In the genomic region with DNA sequence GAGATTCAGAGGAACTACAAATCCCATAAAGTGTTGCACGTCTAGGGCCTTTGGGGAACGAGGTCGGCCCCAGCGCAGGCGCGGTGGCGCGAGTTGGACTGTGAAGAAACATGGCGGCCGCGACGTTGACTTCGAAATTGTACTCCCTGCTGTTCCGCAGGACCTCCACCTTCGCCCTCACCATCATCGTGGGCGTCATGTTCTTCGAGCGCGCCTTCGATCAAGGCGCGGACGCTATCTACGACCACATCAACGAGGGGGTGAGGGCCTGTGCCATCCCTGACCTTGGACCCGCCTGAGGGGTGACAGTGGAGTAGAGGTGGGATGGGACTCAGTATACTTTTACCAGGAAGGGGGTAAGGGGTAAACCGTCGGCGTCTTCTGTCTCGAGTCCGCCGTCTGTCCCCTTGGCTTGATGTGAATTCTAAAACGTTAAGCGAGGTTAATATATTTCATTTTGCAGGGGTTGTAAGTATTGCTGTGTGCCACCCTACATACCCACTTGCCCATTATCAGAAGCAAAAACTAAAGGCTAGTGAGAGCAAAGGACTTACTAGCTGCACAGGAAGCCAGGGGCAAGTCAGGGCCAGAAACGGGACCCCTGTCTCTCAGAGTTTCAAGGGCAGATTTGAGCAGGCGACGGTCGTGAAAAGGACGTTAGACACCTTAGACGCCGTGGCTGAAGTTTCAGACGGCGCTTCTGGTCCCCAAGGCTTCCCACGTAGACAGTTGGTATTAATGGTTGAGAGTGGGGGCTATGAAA, we compare ENCODE assay signal across 8 cellular contexts. TPM values are rescaled to one million over a fixed set of nuclear protein-coding genes. Genes with fewer than 3 reads are reported as not detected.
A peak's percentile ranks its signal among the peaks of the same experiment; 100 is the strongest.
DNase-seq lines count a peak whose midpoint lies in the region; FAIRE-seq and TF ChIP-seq lines count a peak whose summit lies in the region.

A gene (plus strand): TSS at position 81 of the 763 bp plus-strand sequence. CDS start 30 bp downstream, at position 111.

- H2BK120ac ChIP-seq in neuronal stem cell (ENCODE audit: low read depth, low read length) = no peak within 1 kb of the TSS

- no peak for TF ChIP-seq CTCF in Loucy (conservative IDR thresholded peaks at IDR 0.05; ENCODE audit: low read length)

- H2BK12ac ChIP-seq in neuronal stem cell (ENCODE audit: low read length) = no peak within 1 kb of the TSS

- H2BK15ac ChIP-seq in neuronal stem cell (ENCODE audit: low read length) = no peak within 1 kb of the TSS

- no peaks in the 10 kb centered on the region for H3F3A ChIP-seq in Loucy (ENCODE audit: low read depth)

- H3K36me3 ChIP-seq in Loucy (ENCODE audit: insufficient read depth, low read length) (peaks cover 9% of the 10 kb centered on the region; the same call in 1 of the 2 replicates), SJCRH30 (peaks cover 14% of the 10 kb centered on the region; the same call in 1 of the 2 replicates), neuronal stem cell (replicated peaks in 1 of 2; ENCODE audit: control insufficient read depth in 2 of 2, insufficient read depth in 2 of 2, low read length in 2 of 2) (peaks cover 12 to 24% of the 10 kb centered on the region in 2 donors), subcutaneous abdominal adipose tissue (ENCODE audit: control insufficient read depth in 5 of 5, insufficient read depth in 5 of 5, low read length in 5 of 5) (peaks cover 3 to 21% (median 16%) of the 10 kb centered on the region in 5 donors)

- H3K18ac ChIP-seq in neuronal stem cell (ENCODE audit: low read length) = peak within 1 kb of the TSS; percentile 98

- H2AFZ ChIP-seq in Loucy (ENCODE audit: low read length) (peak within 1 kb of the TSS; percentile 94), neuronal stem cell (ENCODE audit: low read length) (peak within 1 kb of the TSS; percentile 80)

- H3K23ac ChIP-seq in neuronal stem cell (ENCODE audit: low read depth, low read length, poor library complexity) = peak within 1 kb of the TSS; percentile 40

- no peak within 1 kb of the TSS for H3K4ac ChIP-seq in neuronal stem cell (ENCODE audit: low read length)

- peaks cover 6% of the 10 kb centered on the region for H3K79me1 ChIP-seq in neuronal stem cell (ENCODE audit: low read depth, low read length)

- H3K9me3 ChIP-seq in Loucy (ENCODE audit: insufficient read depth, low read depth, low read length) = no peaks in the 10 kb centered on the region
- no peaks in the 10 kb centered on the region for H3K9me3 ChIP-seq in SJCRH30 (replicated peaks)
- H3K9me3 ChIP-seq in neuronal stem cell (replicated peaks in 1 of 2; ENCODE audit: control insufficient read depth in 2 of 2, insufficient read depth in 1 of 2, low read depth in 1 of 2, low read length in 2 of 2) = no peaks in the 10 kb centered on the region
- H3K9me3 ChIP-seq in subcutaneous abdominal adipose tissue (ENCODE audit: control insufficient read depth in 5 of 5, low read length in 5 of 5) = no peaks in the 10 kb centered on the region

- H3K14ac ChIP-seq in neuronal stem cell (ENCODE audit: low read length) = peak within 1 kb of the TSS; percentile 94

- H3K4me3 ChIP-seq in Loucy (ENCODE audit: low read length, poor library complexity, severe bottlenecking) (peak within 1 kb of the TSS; percentile 94), SJCRH30 (peak within 1 kb of the TSS; percentile 74), neuronal stem cell (ENCODE audit: low read length in 2 of 2) (peak within 1 kb of the TSS; percentile 94 to 97), subcutaneous abdominal adipose tissue (ENCODE audit: low read depth in 1 of 5, low read length in 5 of 5) (peak within 1 kb of the TSS; percentile 96 to 100 (median 99))

- H3K4me2 ChIP-seq in Loucy (ENCODE audit: low read depth, low read length, poor library complexity, severe bottlenecking) = peak within 1 kb of the TSS; percentile 97
- peak within 1 kb of the TSS; percentile 75 for H3K4me2 ChIP-seq in neuronal stem cell (ENCODE audit: insufficient read depth, low read length, poor library complexity, severe bottlenecking)

- H3K4me1 ChIP-seq in Loucy (ENCODE audit: insufficient read depth, low read length, poor library complexity, severe bottlenecking) = peaks cover 31% of the 10 kb centered on the region
- H3K4me1 ChIP-seq in SJCRH30 = no peaks in the 10 kb centered on the region
- H3K4me1 ChIP-seq in neuronal stem cell (ENCODE audit: control insufficient read depth in 2 of 2, insufficient read depth in 1 of 2, low read depth in 1 of 2, low read length in 2 of 2) = peaks cover 5 to 8% of the 10 kb centered on the region in 2 donors
- H3K4me1 ChIP-seq in subcutaneous abdominal adipose tissue (ENCODE audit: control insufficient read depth in 5 of 5, insufficient read depth in 5 of 5, low read length in 5 of 5) = peaks cover 6 to 31% (median 24%) of the 10 kb centered on the region in 5 donors

- peak within 1 kb of the TSS; percentile 8 for H2AK5ac ChIP-seq in neuronal stem cell (ENCODE audit: low read depth, low read length)

- DNase-seq in EH (ENCODE audit: low read depth) (peak; percentile 90), GOT3 (lab: John Stamatoyannopoulos, UW) (peak; percentile 91), SJCRH30 (peak; percentile 92 to 93), frontal cortex (ENCODE audit: low spot score in 2 of 2) (peak; percentile 73 to 87), neuronal stem cell (ENCODE audit: low spot score) (peak; percentile 93)
- peak; percentile 89 for DNase-seq in activated gamma-delta T cell treated with anti-CD3 and anti-CD28 coated beads, Interleukin-2, amount 50 U/mL, for 16 hours (ENCODE audit: low read depth)

- H3K27ac ChIP-seq in SJCRH30 (peak within 1 kb of the TSS; percentile 90), neuronal stem cell (replicated peaks; ENCODE audit: low read length) (peak within 1 kb of the TSS; percentile 6), subcutaneous abdominal adipose tissue (ENCODE audit: low read depth, low read length) (peak within 1 kb of the TSS; percentile 99)

- H4K20me1 ChIP-seq in Loucy (ENCODE audit: insufficient read depth, low read length, poor library complexity, severe bottlenecking) = peaks cover 3% of the 10 kb centered on the region

- peak within 1 kb of the TSS; percentile 30 for H2BK5ac ChIP-seq in neuronal stem cell (ENCODE audit: low read length)

- no peaks in the 10 kb centered on the region for H3K9me2 ChIP-seq in Loucy (replicated peaks; ENCODE audit: low read depth, low read length)

- no peak for FAIRE-seq in frontal cortex (lab: Jason Lieb, UNC)

- H3K9ac ChIP-seq in Loucy (ENCODE audit: low read depth, low read length, poor library complexity, severe bottlenecking) (peak within 1 kb of the TSS; percentile 94), neuronal stem cell (ENCODE audit: low read depth, low read length, poor library complexity) (peak within 1 kb of the TSS; percentile 100), subcutaneous abdominal adipose tissue (ENCODE audit: low read length in 5 of 5) (peak within 1 kb of the TSS; percentile 91 to 99 (median 97))

- no CpG with 5 or more reads among the region's 45 CpGs for WGBS in neuronal stem cell (ENCODE audit: extremely low coverage in 2 of 2, insufficient read length in 2 of 2, insufficient replicate concordance in 1 of 2), 2 donors

- peaks cover 40% of the 10 kb centered on the region for H3K79me2 ChIP-seq in Loucy (ENCODE audit: insufficient read depth, low read length)

- H4K91ac ChIP-seq in neuronal stem cell (ENCODE audit: low read depth, low read length, poor library complexity) = no peak within 1 kb of the TSS

- peak within 1 kb of the TSS; percentile 68 for H4K8ac ChIP-seq in neuronal stem cell (ENCODE audit: low read depth, low read length)

- H3K27me3 ChIP-seq in Loucy (ENCODE audit: insufficient read depth, low read length, poor library complexity, severe bottlenecking) = no peaks in the 10 kb centered on the region
- no peaks in the 10 kb centered on the region for H3K27me3 ChIP-seq in SJCRH30
- H3K27me3 ChIP-seq in neuronal stem cell (ENCODE audit: control insufficient read depth in 3 of 3, insufficient read depth in 3 of 3, low read depth in 1 of 3, low read length in 3 of 3) = no peaks in the 10 kb centered on the region
- no peaks in the 10 kb centered on the region for H3K27me3 ChIP-seq in subcutaneous abdominal adipose tissue (ENCODE audit: control insufficient read depth in 5 of 5, insufficient read depth in 4 of 5, low read length in 5 of 5)

RNA-seq across cellular contexts. Expression of the gene that starts here (rescaled TPM):
- 100 and 116 TPM in 2 replicates for total RNA-seq in SJCRH30 (2014; rRNA removed; shearing (Covaris generic))
- 47.3 TPM for total RNA-seq in frontal cortex
- 169 TPM for polyA plus RNA-seq in neuronal stem cell (2013, experiment 1 of 2)
- 171 TPM for polyA plus RNA-seq in neuronal stem cell (2013, experiment 2 of 2)

Comparison
In these comparisons a context has a peak if more than half of its experiments do, and no peak if none do; other contexts are left out.
1. Peak in every context shown above with its lines: DNase-seq, H3K4me3 ChIP-seq and H3K27ac ChIP-seq.
2. H3K27ac ChIP-seq: peak in every context shown above with its lines; median percentile 99 in subcutaneous abdominal adipose tissue; 90 in SJCRH30; 6 in neuronal stem cell.